ENCODE assay signal across 12 cellular contexts in the genomic region with DNA sequence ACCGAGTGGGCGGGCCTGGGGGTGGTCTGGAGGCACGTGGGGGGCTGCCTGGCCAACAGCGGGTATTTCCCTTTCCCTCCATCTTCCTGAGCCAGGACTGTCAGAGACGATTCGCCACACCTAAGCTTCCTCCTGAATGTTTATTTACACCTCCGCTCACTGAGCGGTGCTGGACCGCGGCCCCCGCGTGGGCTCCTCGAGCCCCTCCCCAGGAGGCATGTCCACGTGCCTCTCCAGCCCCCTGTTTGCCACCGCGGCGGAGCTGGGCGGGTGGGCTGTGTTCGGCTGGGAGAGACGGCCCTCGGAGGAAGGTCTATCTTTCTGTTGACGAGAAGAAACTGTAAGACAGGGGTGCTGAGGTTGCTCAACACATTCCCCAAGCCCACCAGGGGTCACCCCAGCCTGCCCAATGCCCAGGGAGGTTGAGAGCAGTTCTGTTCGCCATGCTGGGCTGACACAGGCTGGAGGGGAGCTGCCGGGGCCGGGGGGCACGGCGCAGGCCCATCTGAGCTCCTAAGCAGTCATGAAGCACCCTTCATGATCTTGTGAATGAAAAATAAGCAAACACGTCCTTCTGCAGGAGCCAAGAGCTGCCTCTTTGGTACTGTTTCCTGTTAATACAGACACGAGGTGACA. TPM values are rescaled to one million over a fixed set of nuclear protein-coding genes. Genes with fewer than 3 reads are reported as not detected.
DNase-seq lines count a peak whose midpoint lies in the region; ATAC-seq lines count a peak whose summit lies in the region.
"Had no signal": no experiment of that assay in that cellular context is flagged by ENCODE, and none has a peak within 500 bp of the region (broad histone marks: within the 10 kb centered on the region; RNA-seq: fewer than 3 reads in every experiment).

No MANE protein-coding gene starts in this region.

- H3K36me3 Mint-ChIP-seq in activated CD4-positive, alpha-beta T cell treated with anti-CD3 and anti-CD28 coated beads, Interleukin-2, amount 10 ng/mL, durations not matched to agents 7 days and 5 days (ENCODE audit: low read depth), result peaks cover 23% of the 10 kb centered on the region
- H3K36me3 Mint-ChIP-seq in T-cell, result peaks cover 8% of the 10 kb centered on the region
- H3K36me3 Mint-ChIP-seq in stimulated activated effector memory CD8-positive, alpha-beta T cell treated with anti-CD3 and anti-CD28 coated beads, Interleukin-12 subunit alpha, Interleukin-12 subunit beta, amount 100 ng/mL, for 72 hours, result peaks cover 74% of the 10 kb centered on the region
- H3K36me3 Mint-ChIP-seq: type B pancreatic cell had no signal

- peaks cover 0 to 7% of the 10 kb centered on the region in 2 donors for H3K36me3 ChIP-seq in esophagus (ENCODE audit: control insufficient read depth in 2 of 2, insufficient read depth in 2 of 2, low read length in 1 of 2)

- H3K9me3 Mint-ChIP-seq in activated CD4-positive, alpha-beta T cell treated with anti-CD3 and anti-CD28 coated beads, Interleukin-2, amount 10 ng/mL, durations not matched to agents 7 days and 5 days, result no peaks in the 10 kb centered on the region
- no peaks in the 10 kb centered on the region for H3K9me3 Mint-ChIP-seq in T-cell
- no peaks in the 10 kb centered on the region for H3K9me3 Mint-ChIP-seq in stimulated activated effector memory CD8-positive, alpha-beta T cell treated with anti-CD3 and anti-CD28 coated beads, Interleukin-12 subunit alpha, Interleukin-12 subunit beta, amount 100 ng/mL, for 72 hours
- H3K9me3 Mint-ChIP-seq: type B pancreatic cell had no signal

- 61 to 62% methylated on average over 29 of the region's 29 CpGs for WGBS in esophagus, 2 donors

- peaks cover 66% of the 10 kb centered on the region for H3K4me1 Mint-ChIP-seq in activated CD4-positive, alpha-beta T cell treated with anti-CD3 and anti-CD28 coated beads, Interleukin-2, amount 10 ng/mL, durations not matched to agents 7 days and 5 days
- H3K4me1 Mint-ChIP-seq in T-cell, result peaks cover 58 to 69% (median 60%) of the 10 kb centered on the region in 3 donors
- H3K4me1 Mint-ChIP-seq in stimulated activated effector memory CD8-positive, alpha-beta T cell treated with anti-CD3 and anti-CD28 coated beads, Interleukin-12 subunit alpha, Interleukin-12 subunit beta, amount 100 ng/mL, for 72 hours, result peaks cover 65% of the 10 kb centered on the region

- ATAC-seq in T-cell (replicated peaks in 1 of 4) (no peak), HG03108 (IDR thresholded peaks at IDR 0.05; ENCODE audit: unreplicated experiment) (no peak)
- no peak for ATAC-seq in stimulated activated effector memory CD8-positive, alpha-beta T cell treated with anti-CD3 and anti-CD28 coated beads, Interleukin-12 subunit alpha, Interleukin-12 subunit beta, amount 100 ng/mL, for 72 hours

- no peak for DNase-seq in activated CD4-positive, alpha-beta T cell treated with anti-CD3 and anti-CD28 coated beads, Interleukin-2, amount 10 ng/mL, durations not matched to agents 7 days and 5 days
- DNase-seq in activated CD4-positive, alpha-beta T cell treated with anti-CD3 and anti-CD28 coated beads, Interleukin-2, amount 50 U/mL, for 48 hours, result no peak
- DNase-seq in T-cell (no peak), DMS79 treated with DMSO at 0.1 percent for 48 hours (lab: John Stamatoyannopoulos, UW) (no peak), posterior cingulate gyrus (no peak)
- peak in 1 of 2 donors; percentile 64 for DNase-seq in stimulated activated effector memory CD8-positive, alpha-beta T cell treated with anti-CD3 and anti-CD28 coated beads, Interleukin-12 subunit alpha, Interleukin-12 subunit beta, amount 100 ng/mL, for 72 hours (ENCODE audit: low spot score in 2 of 2)
- DNase-seq: caudate nucleus, erythroblast, NCI-H1417 had no signal

- intact Hi-C loops in posterior cingulate gyrus (cut with DNase I), result loop anchor here (10.0 kb wide), 1 partner anchor 259 kb away; no protein-coding TSS in a partner anchor

- no peaks in the 10 kb centered on the region for H3K9me3 ChIP-seq in esophagus (ENCODE audit: control insufficient read depth in 2 of 2, insufficient read depth in 1 of 2, low read depth in 1 of 2, low read length in 1 of 2)

- no peaks in the 10 kb centered on the region for H3K27me3 ChIP-seq in esophagus (ENCODE audit: control insufficient read depth in 1 of 2, insufficient read depth in 2 of 2, low read length in 2 of 2)

- POLR2A ChIA-PET in activated CD4-positive, alpha-beta T cell treated with anti-CD3 and anti-CD28 coated beads, Interleukin-2, amount 10 ng/mL, durations not matched to agents 7 days and 5 days (lab: Charles Lee), result interaction anchor here (0.9 to 2.0 kb wide), 3 partner anchors 28 to 82 kb away, joined by 4 to 5 read pairs (median 4); no protein-coding TSS in a partner anchor
- POLR2A ChIA-PET in T-cell (lab: Charles Lee), result interaction anchor here in 1 of 2 donors (1.1 kb wide), 1 partner anchor 9 kb away, joined by 3 read pairs; the partner anchor contains the start of gene UBALD2

- no peaks in the 10 kb centered on the region for H3K27me3 Mint-ChIP-seq in activated CD4-positive, alpha-beta T cell treated with anti-CD3 and anti-CD28 coated beads, Interleukin-2, amount 10 ng/mL, durations not matched to agents 7 days and 5 days
- H3K27me3 Mint-ChIP-seq in T-cell, result no peaks in the 10 kb centered on the region
- H3K27me3 Mint-ChIP-seq: type B pancreatic cell had no signal

- H3K27ac ChIP-seq in esophagus (ENCODE audit: low read depth in 2 of 2, low read length in 1 of 2), result peak overlapping the region; percentile 0 to 20

- no peak overlapping the region for H3K4me3 ChIP-seq in esophagus (ENCODE audit: low read depth in 1 of 2, low read length in 2 of 2)

- H3K4me3 Mint-ChIP-seq in activated CD4-positive, alpha-beta T cell treated with anti-CD3 and anti-CD28 coated beads, Interleukin-2, amount 10 ng/mL, durations not matched to agents 7 days and 5 days, result no peak overlapping the region
- H3K4me3 Mint-ChIP-seq in T-cell, result peak overlapping the region in 1 of 3 donors; percentile 74
- peak overlapping the region; percentile 88 for H3K4me3 Mint-ChIP-seq in stimulated activated effector memory CD8-positive, alpha-beta T cell treated with anti-CD3 and anti-CD28 coated beads, Interleukin-12 subunit alpha, Interleukin-12 subunit beta, amount 100 ng/mL, for 72 hours
- H3K4me3 Mint-ChIP-seq: type B pancreatic cell had no signal

- peaks cover 6 to 42% of the 10 kb centered on the region in 2 donors for H3K4me1 ChIP-seq in esophagus (ENCODE audit: control insufficient read depth in 2 of 2, insufficient read depth in 2 of 2, low read length in 1 of 2)

- CTCF ChIA-PET in activated CD4-positive, alpha-beta T cell treated with anti-CD3 and anti-CD28 coated beads, Interleukin-2, amount 10 ng/mL, durations not matched to agents 7 days and 5 days (lab: Charles Lee), result interaction anchor here (1.1 to 5.3 kb wide), 12 partner anchors 9 to 260 kb away, joined by 3 to 34 read pairs (median 4); partner anchors contain the start of gene UBALD2
- CTCF ChIA-PET in T-cell (lab: Charles Lee), result interaction anchor here in 1 of 2 donors (0.6 kb wide), 1 partner anchor 176 kb away, joined by 3 read pairs; no protein-coding TSS in a partner anchor

- peak overlapping the region; percentile 92 for H3K27ac Mint-ChIP-seq in activated CD4-positive, alpha-beta T cell treated with anti-CD3 and anti-CD28 coated beads, Interleukin-2, amount 10 ng/mL, durations not matched to agents 7 days and 5 days
- peak overlapping the region; percentile 39 to 93 for H3K27ac Mint-ChIP-seq in T-cell
- H3K27ac Mint-ChIP-seq in stimulated activated effector memory CD8-positive, alpha-beta T cell treated with anti-CD3 and anti-CD28 coated beads, Interleukin-12 subunit alpha, Interleukin-12 subunit beta, amount 100 ng/mL, for 72 hours, result peak overlapping the region; percentile 96
- H3K27ac Mint-ChIP-seq: type B pancreatic cell had no signal

RNA-seq across cellular contexts. Expression of gene UBALD2, which starts 8.9 kb away (rescaled TPM):
- 100 to 1,000 TPM; 319 to 399 TPM for total RNA-seq in activated CD4-positive, alpha-beta T cell treated with anti-CD3 and anti-CD28 coated beads, Interleukin-2, amount 10 ng/mL, durations not matched to agents 7 days and 5 days
- total RNA-seq in T-cell, result 100 to 1,000 TPM; 163 to 277 (median 177) TPM
- polyA plus RNA-seq in esophagus, result 10 to 100 TPM; 35.4 to 49.7 TPM

RNA-seq across cellular contexts. Expression of gene RNF157, which starts 33.7 kb away (rescaled TPM):
- total RNA-seq in activated CD4-positive, alpha-beta T cell treated with anti-CD3 and anti-CD28 coated beads, Interleukin-2, amount 10 ng/mL, durations not matched to agents 7 days and 5 days, result 100 to 1,000 TPM; 121 to 129 TPM
- 10 to 100 TPM; 50.7 to 66.5 (median 61.9) TPM for total RNA-seq in T-cell
- under 1 TPM; 0.20 to 0.44 TPM for polyA plus RNA-seq in esophagus

RNA-seq across cellular contexts. Expression of gene QRICH2, which starts 34.0 kb away (rescaled TPM):
- 1 to 10 TPM; 3.6 to 3.7 TPM for total RNA-seq in activated CD4-positive, alpha-beta T cell treated with anti-CD3 and anti-CD28 coated beads, Interleukin-2, amount 10 ng/mL, durations not matched to agents 7 days and 5 days
- total RNA-seq in T-cell, result 1 to 10 TPM; 3.0 to 4.3 (median 3.4) TPM
- polyA plus RNA-seq in esophagus, result 1 to 10 TPM; 2.1 to 5.6 TPM
